In the genomic region with DNA sequence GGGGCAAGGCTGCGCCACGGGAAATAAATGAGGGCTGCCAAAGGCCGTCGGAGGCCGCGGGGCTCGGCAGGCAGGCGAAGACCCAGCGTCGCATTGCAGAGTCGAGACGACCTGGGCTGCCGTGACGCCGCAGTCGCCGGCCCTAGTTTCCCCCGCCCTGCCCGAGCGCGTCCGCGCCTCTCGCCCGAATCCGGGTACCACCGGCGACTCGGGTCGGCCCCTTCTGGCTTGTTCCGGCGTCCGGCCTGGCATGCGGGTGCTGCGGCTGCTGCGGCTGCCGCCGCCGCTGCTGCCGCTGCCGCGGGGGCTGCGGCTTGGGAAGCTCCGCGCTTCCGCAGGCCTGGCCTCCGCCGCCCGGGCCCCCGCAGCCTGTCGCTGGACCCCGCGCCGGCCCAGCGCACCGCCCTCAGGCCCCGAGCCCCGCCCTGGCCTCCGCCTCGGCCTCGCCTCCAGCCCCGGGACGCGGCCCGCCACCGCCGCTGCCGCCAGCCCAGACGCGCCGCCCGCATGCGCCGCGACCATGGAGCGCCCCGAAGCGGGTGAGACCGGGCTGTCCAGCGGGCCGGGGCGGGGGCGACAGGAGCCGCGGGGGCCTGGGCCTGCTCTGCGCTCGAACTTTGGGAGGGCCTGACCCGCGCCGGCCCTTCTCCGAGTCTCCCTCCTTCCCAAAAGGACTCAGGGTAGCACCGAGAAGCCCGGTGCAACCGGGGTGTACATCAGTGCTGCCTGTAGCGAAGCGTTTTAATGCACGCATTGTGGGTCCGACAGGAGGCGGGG, we compare ENCODE assay signal across 8 cellular contexts.
DNase-seq lines count a peak whose midpoint lies in the region; ATAC-seq lines count a peak whose summit lies in the region.

AKAP7 (plus strand) TSS at position 224 of the 777 bp plus-strand sequence; CDS start at position 521, 297 bp downstream.

- H3K27ac Mint-ChIP-seq in central memory CD8-positive, alpha-beta T cell (ENCODE audit: low read depth), result peak within 1 kb of the TSS; percentile 97

- peaks cover 6% of the 10 kb centered on the region for H3K36me3 Mint-ChIP-seq in central memory CD8-positive, alpha-beta T cell (ENCODE audit: insufficient read depth)

- peak within 1 kb of the TSS; percentile 96 for H3K4me3 Mint-ChIP-seq in central memory CD8-positive, alpha-beta T cell

- in situ Hi-C loops in KBM-7 (cut with MboI; ENCODE audit: low pct_unique_long_range_greater_than_20kb, low sequenced_read_pairs), result no loop called here

- DNase-seq in EL (peak; percentile 78), KBM-7 (peak; percentile 75), islet precursor cell (peak; percentile 90), NCI-H2029 (lab: John Stamatoyannopoulos, UW) (no peak)
- peak; percentile 17 to 34 (median 32) for DNase-seq in activated CD4-positive, CD25-positive, alpha-beta regulatory T cell (lab: John Stamatoyannopoulos, UW)
- DNase-seq in central memory CD8-positive, alpha-beta T cell (ENCODE audit: low spot score in 2 of 2), result peak; percentile 36 to 47
- peak; percentile 56 for DNase-seq in stimulated activated CD4-positive, alpha-beta T cell treated with anti-CD3 and anti-CD28 coated beads, Interleukin-12 subunit alpha, Interleukin-12 subunit beta, amount 100 ng/mL, for 4 hours

- H3K4me1 Mint-ChIP-seq in central memory CD8-positive, alpha-beta T cell, result peaks cover 18% of the 10 kb centered on the region

- no peaks in the 10 kb centered on the region for H3K9me3 Mint-ChIP-seq in central memory CD8-positive, alpha-beta T cell

- peak; percentile 79 for ATAC-seq in GM21737 (IDR thresholded peaks at IDR 0.05; ENCODE audit: unreplicated experiment)
- ATAC-seq in central memory CD8-positive, alpha-beta T cell (replicated peaks; ENCODE audit: extremely low read depth, poor library complexity, severe bottlenecking), result peak; percentile 76

- peaks cover 29% of the 10 kb centered on the region for H3K27me3 Mint-ChIP-seq in central memory CD8-positive, alpha-beta T cell
